In genomic region chr10:81179805-81180452, GRCh38 we compare ENCODE assay signal across 8 cellular contexts.
DNase-seq lines count a peak whose midpoint lies in the region; ATAC-seq and TF ChIP-seq lines count a peak whose summit lies in the region.

No MANE protein-coding gene starts in this region.

- no peaks in the 10 kb centered on the region for H3K4me1 ChIP-seq in IMR-90 (ENCODE audit: control insufficient read depth, insufficient read depth, low read length)
- no peaks in the 10 kb centered on the region for H3K4me1 ChIP-seq in transverse colon
- H3K4me1 ChIP-seq in tibial nerve: no peaks in the 10 kb centered on the region

- CTCF ChIA-PET in IMR-90 (lab: Yijun Ruan, JAX): no interaction called here

- no peak overlapping the region for H3K4me2 ChIP-seq in IMR-90 (ENCODE audit: low read depth, low read length)

- H2BK20ac ChIP-seq in IMR-90 (ENCODE audit: low read depth, low read length): no peak overlapping the region

- TF ChIP-seq EP300 in transverse colon (IDR thresholded peaks at IDR 0.05; ENCODE audit: low read depth) (no peak), tibial nerve (IDR thresholded peaks at IDR 0.05) (no peak)

- no peaks in the 10 kb centered on the region for H3K79me1 ChIP-seq in IMR-90 (ENCODE audit: low read depth in 1 of 2, low read length in 2 of 2)

- no peak overlapping the region for H3K18ac ChIP-seq in IMR-90 (ENCODE audit: low read depth, low read length)

- BruUV-seq in IMR-90 (replicated peaks; lab: Mats Ljungman, UMichigan): no TSS peak

- no peak overlapping the region for H3K4me3 Mint-ChIP-seq in chondrocyte (ENCODE audit: unreplicated experiment)

- in situ Hi-C loops in IMR-90 (cut with MboI; ENCODE audit: low sequenced_read_pairs) (no loop called here), transverse colon (cut with MboI; ENCODE audit: low pct_ligation_motif_present in 1 of 4, low pct_unique_long_range_greater_than_20kb in 1 of 4, low sequenced_read_pairs in 3 of 4) (loop anchor here in 1 of 4 donors (25.0 kb wide), 1 partner anchor 493 kb away; no protein-coding TSS in a partner anchor)

- H2BK15ac ChIP-seq in IMR-90 (ENCODE audit: low read depth, low read length): no peak overlapping the region

- H4K91ac ChIP-seq in IMR-90 (ENCODE audit: insufficient read depth, low read depth, low read length): no peak overlapping the region

- dilution Hi-C loops in IMR-90 (cut with HindIII; ENCODE audit: low sequenced_read_pairs, unreplicated experiment): no loop called here

- H3K36me3 Mint-ChIP-seq in chondrocyte (ENCODE audit: low read depth): no peaks in the 10 kb centered on the region

- no peak overlapping the region for H3K9ac ChIP-seq in IMR-90 (ENCODE audit: low read depth, low read length)

- no peak overlapping the region for H3K56ac ChIP-seq in IMR-90 (ENCODE audit: extremely low read depth, insufficient read depth, low read length)

- H4K5ac ChIP-seq in IMR-90 (ENCODE audit: low read depth, low read length): no peak overlapping the region

- POLR2A ChIA-PET in IMR-90 (lab: Charles Lee; ENCODE audit: unreplicated experiment): no interaction called here

- intact Hi-C loops in IMR-90 (cut with micrococcal nuclease) (no loop called here), transverse colon (cut with DNase I; ENCODE audit: low total_unique reads) (no loop called here)

- H3K4me3 ChIP-seq in IMR-90 (ENCODE audit: insufficient read depth, low read depth, low read length) (no peak overlapping the region), transverse colon (no peak overlapping the region), tibial nerve (no peak overlapping the region)

- no peak overlapping the region for H3K27ac Mint-ChIP-seq in chondrocyte (ENCODE audit: unreplicated experiment)

- H4K20me1 ChIP-seq in IMR-90 (ENCODE audit: insufficient read depth, low read length): no peaks in the 10 kb centered on the region

- peak; percentile 34; the same call in 1 of the 2 replicates for TF ChIP-seq CTCF in IMR-90 (conservative IDR thresholded peaks at IDR 0.05; ENCODE audit: low read depth, low read length)
- TF ChIP-seq CTCF in chondrocyte (IDR thresholded peaks at IDR 0.05): peak; percentile 70
- TF ChIP-seq CTCF in transverse colon (IDR thresholded peaks at IDR 0.05): peak; percentile 31 to 40 (median 37)
- TF ChIP-seq CTCF in tibial nerve (IDR thresholded peaks at IDR 0.05): peak in 2 of 5 experiments; percentile 14 to 20

- no peak overlapping the region for H2AK5ac ChIP-seq in IMR-90 (ENCODE audit: low read depth, low read length)

- DNase-seq in ELF-1 (ENCODE audit: low read depth, low spot score) (peak; percentile 9), IMR-90 (peak; percentile 2), chondrocyte (ENCODE audit: low spot score) (no peak), transverse colon (peak; percentile 10), tibial nerve (ENCODE audit: low spot score in 2 of 2) (no peak), cerebellum (ENCODE audit: low spot score) (no peak), NCI-H2227 treated with DMSO at 0.1 percent for 48 hours (lab: John Stamatoyannopoulos, UW) (no peak)

- H3K23ac ChIP-seq in IMR-90 (ENCODE audit: low read depth, low read length): no peak overlapping the region

- H2BK5ac ChIP-seq in IMR-90 (ENCODE audit: low read depth, low read length, poor library complexity, severe bottlenecking): no peak overlapping the region

- no peaks in the 10 kb centered on the region for H3K4me1 Mint-ChIP-seq in chondrocyte (ENCODE audit: low read depth)

- H3K4ac ChIP-seq in IMR-90 (ENCODE audit: low read depth, low read length): no peak overlapping the region

- H4K8ac ChIP-seq in IMR-90 (ENCODE audit: low read depth in 2 of 2, low read length in 2 of 2): no peak overlapping the region

- H3K27ac ChIP-seq in IMR-90 (ENCODE audit: insufficient read depth, low read length) (no peak overlapping the region), transverse colon (no peak overlapping the region), tibial nerve (no peak overlapping the region)

- H3K9me1 ChIP-seq in IMR-90 (ENCODE audit: insufficient read depth, low read length): no peaks in the 10 kb centered on the region

- peaks cover 10% of the 10 kb centered on the region for H3K9me3 Mint-ChIP-seq in chondrocyte (ENCODE audit: low read depth)

- H3K27me3 Mint-ChIP-seq in chondrocyte (ENCODE audit: low read depth): peaks cover 3% of the 10 kb centered on the region

- no peak for TF ChIP-seq POLR2A in IMR-90 (IDR thresholded peaks at IDR 0.05; ENCODE audit: low read depth, low read length)
- TF ChIP-seq POLR2A in transverse colon (IDR thresholded peaks at IDR 0.05): no peak
- TF ChIP-seq POLR2A in tibial nerve (IDR thresholded peaks at IDR 0.05): no peak

- no CpG with 5 or more reads among the region's 6 CpGs for WGBS in IMR-90 (ENCODE audit: extremely low coverage in 2 of 2, insufficient read length in 1 of 2), 2 experiments
- WGBS in transverse colon (ENCODE audit: low coverage in 1 of 2), 2 donors: 43 to 47% methylated on average over 6 of the region's 6 CpGs
- 54 to 58% methylated on average over 6 of the region's 6 CpGs for WGBS in tibial nerve, 2 donors

- no peak overlapping the region for H2AFZ ChIP-seq in IMR-90 (replicated peaks; ENCODE audit: low read length, poor library complexity)

- no peak overlapping the region for H3K14ac ChIP-seq in IMR-90 (replicated peaks; ENCODE audit: low read depth, low read length)

- peak; percentile 24; the same call in 1 of the 2 replicates for TF ChIP-seq RAD21 in IMR-90 (IDR thresholded peaks at IDR 0.05; ENCODE audit: low read length)

- H3K36me3 ChIP-seq in IMR-90 (ENCODE audit: control insufficient read depth, insufficient read depth, low read length): no peaks in the 10 kb centered on the region
- no peaks in the 10 kb centered on the region for H3K36me3 ChIP-seq in transverse colon
- H3K36me3 ChIP-seq in tibial nerve: no peaks in the 10 kb centered on the region

- ATAC-seq in GM21723 (IDR thresholded peaks at IDR 0.05; ENCODE audit: unreplicated experiment) (peak; percentile 85), IMR-90 (ENCODE audit: low read depth) (no peak)

- H3K27me3 ChIP-seq in IMR-90 (ENCODE audit: control insufficient read depth, insufficient read depth, low read length) (no peaks in the 10 kb centered on the region), transverse colon (no peaks in the 10 kb centered on the region), tibial nerve (no peaks in the 10 kb centered on the region)

- H2BK120ac ChIP-seq in IMR-90 (ENCODE audit: low read depth, low read length): no peak overlapping the region

- peaks cover 4% of the 10 kb centered on the region for H3K9me3 ChIP-seq in IMR-90 (ENCODE audit: control insufficient read depth, insufficient read depth, low read length)
- peaks cover 7 to 13% of the 10 kb centered on the region in 2 donors for H3K9me3 ChIP-seq in transverse colon
- peaks cover 0 to 9% (median 0%) of the 10 kb centered on the region in 4 donors for H3K9me3 ChIP-seq in tibial nerve

- H2AK9ac ChIP-seq in IMR-90 (replicated peaks; ENCODE audit: low read depth, low read length, poor library complexity): no peak overlapping the region

TF ChIP-seq in IMR-90, 13 proteins besides CTCF, POLR2A, EP300 and RAD21:
- TF ChIP-seq ELK1 (IDR thresholded peaks at IDR 0.05; ENCODE audit: borderline replicate concordance, low read depth, low read length) (no peak), FOS (IDR thresholded peaks at IDR 0.05; ENCODE audit: low read depth, low read length) (no peak), NFE2L2 (IDR thresholded peaks at IDR 0.05; ENCODE audit: low read depth, low read length) (no peak)

Comparison
In these comparisons a context has a peak if more than half of its experiments do, and no peak if none do; other contexts are left out.
1. DNase-seq: peak in ELF-1 (single experiment), IMR-90 (single experiment) and transverse colon (single experiment); none in chondrocyte (single experiment), tibial nerve (0 of 2), cerebellum (single experiment) and NCI-H2227 treated with DMSO at 0.1 percent for 48 hours (single experiment).